Comparison of ENCODE assay signal across 14 cellular contexts in genomic region chr4:79723507-79723906, GRCh38.
DNase-seq lines count a peak whose midpoint lies in the region; FAIRE-seq and TF ChIP-seq lines count a peak whose summit lies in the region.
"Had no signal": no experiment of that assay in that cellular context is flagged by ENCODE, and none has a peak within 500 bp of the region (broad histone marks: within the 10 kb centered on the region; RNA-seq: fewer than 3 reads in every experiment).

No MANE protein-coding gene starts in this region.

- H3K56ac ChIP-seq in H1 (replicated peaks; ENCODE audit: insufficient read length, low read depth, low read length): no peak overlapping the region

- H4K5ac ChIP-seq in H1 (ENCODE audit: insufficient read length, low read depth, low read length): no peak overlapping the region

- H3K4me3 Mint-ChIP-seq in nephron progenitor cell: no peak overlapping the region

- POLR2A ChIA-PET in H1 (lab: Charles Lee; ENCODE audit: partially characterized antibody): no interaction called here

- H3K23ac ChIP-seq in H1 (ENCODE audit: insufficient read length): no peak overlapping the region

- H3K14ac ChIP-seq in H1 (ENCODE audit: insufficient read length): no peak overlapping the region

- no peak overlapping the region for H2BK120ac ChIP-seq in H1 (replicated peaks; ENCODE audit: low read depth, low read length)

- no peak overlapping the region for H3K4me2 ChIP-seq in H1 (ENCODE audit: insufficient read depth in 1 of 2, low read depth in 2 of 2, low read length in 2 of 2)
- H3K4me2 ChIP-seq: BLaER1 treated with 17β-estradiol and CSF1 and Interleukin-3, amounts not matched to agents 10 nM and 100 nM had no signal

- H2AFZ ChIP-seq in H1 (ENCODE audit: low read length): peak overlapping the region; percentile 87

- peaks cover 0 to 1% (median 0%) of the 10 kb centered on the region in 4 experiments; a peak in 1 of 7 replicates for H3K27me3 ChIP-seq in H1 (replicated peaks in 1 of 4; ENCODE audit: control insufficient read depth in 3 of 4, extremely low read depth in 1 of 4, insufficient read depth in 3 of 4, low read length in 3 of 4)
- H3K27me3 ChIP-seq: BLaER1 treated with 17β-estradiol and CSF1 and Interleukin-3, amounts not matched to agents 10 nM and 100 nM had no signal

- H3K36me3 ChIP-seq in H1 (ENCODE audit: control insufficient read depth in 2 of 4, insufficient read depth in 4 of 4, low read length in 3 of 4): no peaks in the 10 kb centered on the region
- H3K36me3 ChIP-seq: BLaER1 treated with 17β-estradiol and CSF1 and Interleukin-3, amounts not matched to agents 10 nM and 100 nM had no signal

- H3K9me3 ChIP-seq in H1 (ENCODE audit: insufficient read depth in 2 of 2, low read depth in 1 of 2, low read length in 1 of 2): 0 out of 4 replicates have a peak, but pooled peaks cover 3 to 5% of the 10 kb centered on the region in 2 experiments
- H3K9me3 ChIP-seq: BLaER1 treated with 17β-estradiol and CSF1 and Interleukin-3, amounts not matched to agents 10 nM and 100 nM had no signal

- no peaks in the 10 kb centered on the region for H3K4me1 Mint-ChIP-seq in nephron progenitor cell

- no peak overlapping the region for H3K9ac ChIP-seq in H1 (replicated peaks in 1 of 4; ENCODE audit: extremely low read depth in 1 of 4, low read depth in 3 of 4, low read length in 3 of 4)
- H3K9ac ChIP-seq: BLaER1 treated with 17β-estradiol and CSF1 and Interleukin-3, amounts not matched to agents 10 nM and 100 nM had no signal

- no peak overlapping the region for H2AK5ac ChIP-seq in H1 (ENCODE audit: low read depth, low read length)

- no peak overlapping the region for H3K4ac ChIP-seq in H1 (replicated peaks; ENCODE audit: insufficient read length, low read depth, low read length)

- no peaks in the 10 kb centered on the region for H4K20me1 ChIP-seq in H1 (replicated peaks in 1 of 2; ENCODE audit: control insufficient read depth in 1 of 2, insufficient read depth in 2 of 2, low read length in 2 of 2)
- H4K20me1 ChIP-seq: BLaER1 treated with 17β-estradiol and CSF1 and Interleukin-3, amounts not matched to agents 10 nM and 100 nM had no signal

- no peak overlapping the region for H4K91ac ChIP-seq in H1 (replicated peaks; ENCODE audit: insufficient read length, low read length)

- H3K18ac ChIP-seq in H1 (ENCODE audit: extremely low read depth, low read length): no peak overlapping the region

- TF ChIP-seq EP300 in H1 (IDR thresholded peaks at IDR 0.05; ENCODE audit: borderline replicate concordance in 1 of 2, low read depth in 2 of 2, low read length in 2 of 2): no peak

- H2BK12ac ChIP-seq in H1 (ENCODE audit: low read depth, low read length): no peak overlapping the region

- peaks cover 18% of the 10 kb centered on the region for H3K9me3 Mint-ChIP-seq in nephron progenitor cell

- no peak overlapping the region for H3K27ac Mint-ChIP-seq in nephron progenitor cell

- intact Hi-C loops in posterior vena cava (cut with DNase I): no loop called here
- intact Hi-C loops in lower leg skin (cut with DNase I; ENCODE audit: low total_unique reads): no loop called here

- H2BK5ac ChIP-seq in H1 (ENCODE audit: low read depth, low read length): no peak overlapping the region

- H3K4me3 ChIP-seq in H1 (ENCODE audit: extremely low read depth in 1 of 4, insufficient read depth in 2 of 4, low read depth in 3 of 4, low read length in 4 of 4) (no peak overlapping the region), lower leg skin (ENCODE audit: low read depth, poor library complexity, severe bottlenecking) (no peak overlapping the region)
- H3K4me3 ChIP-seq: BLaER1 treated with 17β-estradiol and CSF1 and Interleukin-3, amounts not matched to agents 10 nM and 100 nM; SK-N-MC had no signal

- no peak for TF ChIP-seq RAD21 in H1 (IDR thresholded peaks at IDR 0.05 in 1 of 2, conservative IDR thresholded peaks at IDR 0.05 in 1 of 2; ENCODE audit: low read depth in 2 of 2, low read length in 2 of 2)

- no peak for FAIRE-seq in H1 (lab: Jason Lieb, UNC)

- H3K36me3 Mint-ChIP-seq in nephron progenitor cell (ENCODE audit: low read depth): no peaks in the 10 kb centered on the region

- CTCF ChIA-PET in H1 (lab: Charles Lee; ENCODE audit: partially characterized antibody): interaction anchor here (0.6 to 0.8 kb wide), 2 partner anchors 11 to 166 kb away, joined by 3 read pairs; no protein-coding TSS in a partner anchor

- no peak overlapping the region for H2BK15ac ChIP-seq in H1 (ENCODE audit: low read length)

- no peak overlapping the region for H3K27ac ChIP-seq in H1 (ENCODE audit: low read depth, low read length)
- H3K27ac ChIP-seq: BLaER1 treated with 17β-estradiol and CSF1 and Interleukin-3, amounts not matched to agents 10 nM and 100 nM; SK-N-MC had no signal

- H4K8ac ChIP-seq in H1 (ENCODE audit: extremely low read depth, insufficient read depth, low read length): no peak overlapping the region; the same call in 1 of the 2 replicates

- H3K23me2 ChIP-seq in H1 (ENCODE audit: low read depth, low read length): no peaks in the 10 kb centered on the region

- peak; percentile 89 for DNase-seq in DMS 273 (lab: John Stamatoyannopoulos, UW; ENCODE audit: unreplicated experiment)
- DNase-seq in NCI-H2171 (lab: John Stamatoyannopoulos, UW): peak; percentile 21
- peak in 1 of 2 experiments; percentile 47 for DNase-seq in H1 (ENCODE audit: low read depth in 1 of 2, low spot score in 2 of 2)
- DNase-seq in nephron progenitor cell: peak; percentile 3
- no peak for DNase-seq in NCI-H345 (lab: John Stamatoyannopoulos, UW)
- DNase-seq in posterior vena cava (ENCODE audit: low spot score): no peak
- DNase-seq in stimulated activated CD4-positive, alpha-beta T cell treated with anti-CD3 and anti-CD28 coated beads, Interleukin-4, amount 100 ng/mL, for 1 hour: no peak
- DNase-seq in lower leg skin (ENCODE audit: low spot score in 2 of 2): no peak
- DNase-seq: HCEC 1CT, NCI-H1417, NCI-H1930, NCI-H526 had no signal

- 85% methylated on average over 15 of the region's 15 CpGs; no CpG with 5 or more reads in 1 of the 2 experiments for WGBS in H1 (ENCODE audit: extremely low coverage in 1 of 2, insufficient coverage in 1 of 2, insufficient read length in 1 of 2, insufficient replicate concordance in 2 of 2, low coverage in 1 of 2, low lambda C conversion rate in 2 of 2, missing lambda C conversion rate in 1 of 2), 2 experiments
- WGBS in lower leg skin, 2 donors: 80 to 83% methylated on average over 15 of the region's 15 CpGs

- no peaks in the 10 kb centered on the region for H3K79me2 ChIP-seq in H1 (ENCODE audit: control insufficient read depth in 1 of 2, insufficient read depth in 2 of 2, low read length in 2 of 2)

- TF ChIP-seq CTCF in H1 (IDR thresholded peaks at IDR 0.05; ENCODE audit: control extremely low read depth in 1 of 3, insufficient read depth in 1 of 3, low read depth in 1 of 3, low read length in 3 of 3) (no peak), nephron progenitor cell (IDR thresholded peaks at IDR 0.05) (no peak), lower leg skin (IDR thresholded peaks at IDR 0.05) (no peak)

- no peaks in the 10 kb centered on the region for H3K27me3 Mint-ChIP-seq in nephron progenitor cell (ENCODE audit: low read depth, poor library complexity)

- TF ChIP-seq POLR2A in H1 (IDR thresholded peaks at IDR 0.05; ENCODE audit: control extremely low read depth in 1 of 2, low read depth in 2 of 2, low read length in 2 of 2) (no peak), lower leg skin (IDR thresholded peaks at IDR 0.05) (no peak)

- H2BK20ac ChIP-seq in H1 (ENCODE audit: low read length): no peak overlapping the region

- H3K4me1 ChIP-seq in H1 (replicated peaks in 1 of 4; ENCODE audit: control insufficient read depth in 3 of 4, insufficient read depth in 4 of 4, low read length in 3 of 4): no peaks in the 10 kb centered on the region
- H3K4me1 ChIP-seq: BLaER1 treated with 17β-estradiol and CSF1 and Interleukin-3, amounts not matched to agents 10 nM and 100 nM had no signal

- no peaks in the 10 kb centered on the region for H3K79me1 ChIP-seq in H1 (ENCODE audit: low read depth, low read length)

TF ChIP-seq in H1, 55 proteins besides CTCF, POLR2A, EP300 and RAD21 (continues in another document):
- no peak for TF ChIP-seq SP4 (IDR thresholded peaks at IDR 0.05; ENCODE audit: low read length)
- TF ChIP-seq BACH1 (IDR thresholded peaks at IDR 0.05; ENCODE audit: low read length): no peak
- TF ChIP-seq SRF (IDR thresholded peaks at IDR 0.05; ENCODE audit: low read depth, low read length): no peak
- TF ChIP-seq USF2 (IDR thresholded peaks at IDR 0.05; ENCODE audit: low read length): no peak
- TF ChIP-seq NANOG (IDR thresholded peaks at IDR 0.05; ENCODE audit: insufficient read depth, low read depth, low read length, poor library complexity, severe bottlenecking): no peak
- TF ChIP-seq SAP30 (IDR thresholded peaks at IDR 0.05; ENCODE audit: insufficient read depth, insufficient replicate concordance, low read length): no peak
- no peak for TF ChIP-seq CREB1 (IDR thresholded peaks at IDR 0.05)
- no peak for TF ChIP-seq BRCA1 (IDR thresholded peaks at IDR 0.05; ENCODE audit: low read depth, low read length)
- no peak for TF ChIP-seq TAF7 (optimal IDR thresholded peaks at IDR 0.05; ENCODE audit: borderline replicate concordance, low read depth, low read length)

Comparison
In these comparisons a context has a peak if more than half of its experiments do, and no peak if none do; other contexts are left out.
1. DNase-seq: peak in DMS 273 (single experiment), NCI-H2171 (single experiment) and nephron progenitor cell (single experiment); none in NCI-H345 (single experiment), posterior vena cava (single experiment), stimulated activated CD4-positive, alpha-beta T cell treated with anti-CD3 and anti-CD28 coated beads, Interleukin-4, amount 100 ng/mL, for 1 hour (single experiment) and lower leg skin (0 of 2).